11 cellular contexts compared by ENCODE assay signal in the genomic region with DNA sequence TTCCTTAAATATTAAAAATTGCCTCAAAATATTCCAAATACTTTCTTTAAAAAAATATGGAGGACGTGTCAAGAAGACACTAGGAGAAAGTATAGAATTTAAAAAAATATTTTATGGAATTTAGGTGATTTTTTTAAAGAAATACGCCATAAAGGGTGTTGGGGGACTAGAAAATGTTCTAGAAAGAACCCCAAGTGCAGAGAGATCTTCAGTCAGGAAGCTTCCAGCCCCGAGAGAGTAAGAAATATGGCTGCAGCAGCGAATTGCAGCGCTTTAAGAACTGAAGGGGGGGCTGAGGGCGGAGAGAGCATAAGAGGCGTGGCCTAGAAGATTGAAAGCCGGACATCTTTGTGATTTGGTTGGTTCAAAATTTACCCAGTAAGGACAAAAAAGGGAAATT. TPM values are rescaled to one million over a fixed set of nuclear protein-coding genes. Genes with fewer than 3 reads are reported as not detected.
DNase-seq lines count a peak whose midpoint lies in the region; ATAC-seq, FAIRE-seq and TF ChIP-seq lines count a peak whose summit lies in the region.
"Had no signal": no experiment of that assay in that cellular context is flagged by ENCODE, and none has a peak within 500 bp of the region (broad histone marks: within the 10 kb centered on the region; RNA-seq: fewer than 3 reads in every experiment).

A gene (minus strand): TSS at position 248 of the 400 bp plus-strand sequence.

- no peak for FAIRE-seq in D721Med (lab: Jason Lieb, UNC)

- peak within 1 kb of the TSS in 6 of 8 donors; percentile 90 to 96 (median 94) for H3K4me3 Mint-ChIP-seq in CD4-positive, alpha-beta memory T cell
- peak within 1 kb of the TSS; percentile 93 for H3K4me3 Mint-ChIP-seq in natural killer cell
- H3K4me3 Mint-ChIP-seq: T-helper 17 cell had no signal

- H3K27me3 Mint-ChIP-seq in CD4-positive, alpha-beta memory T cell = no peaks in the 10 kb centered on the region
- no peaks in the 10 kb centered on the region for H3K27me3 Mint-ChIP-seq in natural killer cell (ENCODE audit: low read depth in 2 of 2)
- H3K27me3 Mint-ChIP-seq: T-helper 17 cell had no signal

- no peaks in the 10 kb centered on the region for H3K36me3 ChIP-seq in CD4-positive, alpha-beta memory T cell (ENCODE audit: insufficient read depth, low read length)
- no peaks in the 10 kb centered on the region for H3K36me3 ChIP-seq in HUES48 (ENCODE audit: control insufficient read depth, insufficient read depth, low read length)
- H3K36me3 ChIP-seq in breast epithelium = no peaks in the 10 kb centered on the region
- H3K36me3 ChIP-seq: prostate gland had no signal

- H3K27ac ChIP-seq in CD4-positive, alpha-beta memory T cell (ENCODE audit: low read depth, low read length) = no peak within 1 kb of the TSS
- H3K27ac ChIP-seq in HUES48 (ENCODE audit: low read depth, low read length) (peak within 1 kb of the TSS; percentile 89), breast epithelium (peak within 1 kb of the TSS; percentile 75 to 79)
- H3K27ac ChIP-seq: prostate gland had no signal

- ATAC-seq in natural killer cell = peak in 1 of 3 donors; percentile 32
- ATAC-seq: T-helper 17 cell had no signal

- no peak for TF ChIP-seq CTCF in breast epithelium (IDR thresholded peaks at IDR 0.05)
- no peak for TF ChIP-seq CTCF in natural killer cell (IDR thresholded peaks at IDR 0.05)
- no peak for TF ChIP-seq CTCF in D721Med (IDR thresholded peaks at IDR 0.05; ENCODE audit: insufficient read depth, missing control alignments)

- peak within 1 kb of the TSS; percentile 48 for H3K9ac ChIP-seq in HUES48 (ENCODE audit: low read depth, low read length)

- H3K4me1 Mint-ChIP-seq in CD4-positive, alpha-beta memory T cell = peaks cover 0 to 20% (median 9%) of the 10 kb centered on the region in 4 donors
- H3K4me1 Mint-ChIP-seq in natural killer cell = peaks cover 0 to 27% of the 10 kb centered on the region in 2 donors
- H3K4me1 Mint-ChIP-seq: T-helper 17 cell had no signal

- H3K27me3 ChIP-seq in CD4-positive, alpha-beta memory T cell (ENCODE audit: insufficient read depth, low read length) = no peaks in the 10 kb centered on the region
- H3K27me3 ChIP-seq in HUES48 (ENCODE audit: control insufficient read depth, insufficient read depth, low read length) (no peaks in the 10 kb centered on the region), breast epithelium (no peaks in the 10 kb centered on the region)

- DNase-seq in CD4-positive, alpha-beta memory T cell = peak in 4 of 5 donors; percentile 78 to 83 (median 81)
- DNase-seq in breast epithelium (ENCODE audit: low spot score in 2 of 2) (peak in 1 of 2 donors; percentile 80), natural killer cell (no peak), DMS153 (lab: John Stamatoyannopoulos, UW) (no peak), NAMALWA (ENCODE audit: low spot score) (no peak), D721Med (ENCODE audit: insufficient read length, low spot score) (no peak), islet precursor cell (no peak)
- DNase-seq: effector CD8-positive, alpha-beta T cell; T-helper 17 cell had no signal

- POLR2A ChIA-PET in CD4-positive, alpha-beta memory T cell (lab: Charles Lee; ENCODE audit: partially characterized antibody) = no interaction called here

- H3K36me3 Mint-ChIP-seq in CD4-positive, alpha-beta memory T cell = no peaks in the 10 kb centered on the region
- no peaks in the 10 kb centered on the region for H3K36me3 Mint-ChIP-seq in natural killer cell

- peak; percentile 35 for TF ChIP-seq POLR2A in breast epithelium (IDR thresholded peaks at IDR 0.05)

- intact Hi-C loops in CD4-positive, alpha-beta memory T cell (cut with micrococcal nuclease) = no loop called here
- intact Hi-C loops in breast epithelium (cut with DNase I; ENCODE audit: low total_unique reads) (no loop called here), natural killer cell (cut with micrococcal nuclease) (no loop called here)

- CTCF ChIA-PET in CD4-positive, alpha-beta memory T cell (lab: Charles Lee; ENCODE audit: partially characterized antibody) = interaction anchor here (1.2 to 5.5 kb wide), 3 partner anchors 160 to 280 kb away, joined by 3 to 22 read pairs (median 6); no protein-coding TSS in a partner anchor

- no peaks in the 10 kb centered on the region for H3K4me1 ChIP-seq in CD4-positive, alpha-beta memory T cell (ENCODE audit: insufficient read depth, low read length)
- H3K4me1 ChIP-seq in HUES48 (ENCODE audit: control insufficient read depth, insufficient read depth, low read length) (peaks cover 15% of the 10 kb centered on the region), breast epithelium (no peaks in the 10 kb centered on the region)
- H3K4me1 ChIP-seq: prostate gland had no signal

- no peak within 1 kb of the TSS for H3K4me3 ChIP-seq in CD4-positive, alpha-beta memory T cell (ENCODE audit: low read length in 2 of 2)
- H3K4me3 ChIP-seq in HUES48 (ENCODE audit: low read depth, low read length) (peak within 1 kb of the TSS; percentile 52), breast epithelium (peak within 1 kb of the TSS in 2 of 3 donors; percentile 54 to 68)
- H3K4me3 ChIP-seq: prostate gland had no signal

- H3K9me3 ChIP-seq in CD4-positive, alpha-beta memory T cell (ENCODE audit: control insufficient read depth in 1 of 2, low read length in 2 of 2) = no peaks in the 10 kb centered on the region
- peaks cover 51% of the 10 kb centered on the region for H3K9me3 ChIP-seq in HUES48 (ENCODE audit: control insufficient read depth, insufficient read depth, low read length)
- no peaks in the 10 kb centered on the region for H3K9me3 ChIP-seq in breast epithelium
- H3K9me3 ChIP-seq: prostate gland had no signal

- no peaks in the 10 kb centered on the region for H3K9me3 Mint-ChIP-seq in CD4-positive, alpha-beta memory T cell
- H3K9me3 Mint-ChIP-seq in natural killer cell = no peaks in the 10 kb centered on the region

- peak within 1 kb of the TSS in 5 of 7 donors; percentile 93 to 96 (median 96) for H3K27ac Mint-ChIP-seq in CD4-positive, alpha-beta memory T cell
- peak within 1 kb of the TSS in 1 of 2 donors; percentile 82 for H3K27ac Mint-ChIP-seq in natural killer cell
- H3K27ac Mint-ChIP-seq: T-helper 17 cell had no signal

RNA-seq across cellular contexts. Expression of the gene that starts here (rescaled TPM):
- total RNA-seq in CD4-positive, alpha-beta memory T cell = not detected
- 10 to 100 TPM in 1 of 2 donors, 1 to 10 TPM in 1; 8.1 to 13.0 TPM for polyA plus RNA-seq in CD4-positive, alpha-beta memory T cell
- total RNA-seq in breast epithelium (100 to 1,000 TPM in 2 of 3 donors, under 1 TPM in 1; 0.48 to 472 (median 378) TPM), natural killer cell (100 to 1,000 TPM in 1 of 3 donors, under 1 TPM in 1, not detected in 1; 0.15 to 505 TPM)
- total RNA-seq: T-helper 17 cell had no signal

Comparison
In these comparisons a context has a peak if more than half of its experiments do, and no peak if none do; other contexts are left out.
1. DNase-seq: peak in CD4-positive, alpha-beta memory T cell (4 of 5); none in natural killer cell (single experiment), DMS153 (single experiment), NAMALWA (single experiment), D721Med (single experiment) and islet precursor cell (single experiment).
2. H3K4me3 ChIP-seq: peak in HUES48 (single experiment) and breast epithelium (2 of 3); none in CD4-positive, alpha-beta memory T cell (0 of 2).